Comparison of ENCODE assay signal across 13 cellular contexts in the genomic region with DNA sequence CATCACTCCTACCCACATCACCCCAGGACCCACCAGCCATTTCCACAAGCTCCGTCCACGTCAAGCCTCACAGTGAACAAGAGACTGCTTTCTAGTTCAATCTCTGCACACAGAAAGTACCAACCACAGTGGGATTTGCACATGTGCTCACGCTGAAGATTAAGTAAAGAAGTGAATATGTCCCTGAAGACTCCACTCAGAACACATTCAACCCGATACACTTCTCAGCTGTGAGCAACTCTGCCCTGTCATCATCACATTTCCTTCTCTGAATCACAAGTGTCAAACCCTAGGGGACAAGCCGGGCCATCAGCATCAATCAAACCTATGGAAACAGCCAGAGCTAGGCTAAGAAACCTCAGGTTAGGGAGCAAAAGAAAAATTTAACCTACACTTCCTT. TPM values are rescaled to one million over a fixed set of nuclear protein-coding genes. Genes with fewer than 3 reads are reported as not detected.
DNase-seq lines count a peak whose midpoint lies in the region; ATAC-seq and TF ChIP-seq lines count a peak whose summit lies in the region.
"Had no signal": no experiment of that assay in that cellular context is flagged by ENCODE, and none has a peak within 500 bp of the region (broad histone marks: within the 10 kb centered on the region; RNA-seq: fewer than 3 reads in every experiment).

No MANE protein-coding gene starts in this region.

- peak overlapping the region; percentile 90 for H3K4me3 ChIP-seq in endodermal cell (ENCODE audit: low read length)

- peaks cover 55% of the 10 kb centered on the region for H3K4me1 Mint-ChIP-seq in activated CD4-positive, alpha-beta T cell treated with anti-CD3 and anti-CD28 coated beads, Interleukin-2, amount 10 ng/mL, durations not matched to agents 24 days and 14 days
- peaks cover 63% of the 10 kb centered on the region for H3K4me1 Mint-ChIP-seq in activated B cell treated with CpG ODN at 0.5 μM for 24 hours
- peaks cover 22% of the 10 kb centered on the region for H3K4me1 Mint-ChIP-seq in endodermal cell

- WGBS in endodermal cell (ENCODE audit: insufficient coverage in 1 of 2, insufficient read length in 1 of 2), 2 experiments: 62 to 73% methylated on average over 3 to 5 of the region's 5 CpGs

- peak overlapping the region; percentile 94 for H3K4me3 Mint-ChIP-seq in activated CD4-positive, alpha-beta T cell treated with anti-CD3 and anti-CD28 coated beads, Interleukin-2, amount 10 ng/mL, durations not matched to agents 24 days and 14 days
- peak overlapping the region; percentile 87 for H3K4me3 Mint-ChIP-seq in activated B cell treated with CpG ODN at 0.5 μM for 24 hours
- peak overlapping the region; percentile 80 for H3K4me3 Mint-ChIP-seq in endodermal cell

- no peaks in the 10 kb centered on the region for H3K27me3 ChIP-seq in endodermal cell (ENCODE audit: control insufficient read depth, insufficient read depth, low read length, poor library complexity, severe bottlenecking)

- peaks cover 21% of the 10 kb centered on the region for H3K36me3 Mint-ChIP-seq in activated CD4-positive, alpha-beta T cell treated with anti-CD3 and anti-CD28 coated beads, Interleukin-2, amount 10 ng/mL, durations not matched to agents 24 days and 14 days (ENCODE audit: low read depth)
- peaks cover 8% of the 10 kb centered on the region for H3K36me3 Mint-ChIP-seq in activated B cell treated with CpG ODN at 0.5 μM for 24 hours (ENCODE audit: low read depth)
- peaks cover 3% of the 10 kb centered on the region for H3K36me3 Mint-ChIP-seq in endodermal cell (ENCODE audit: low read depth)

- H3K9me3 ChIP-seq in endodermal cell (ENCODE audit: control insufficient read depth, low read length): no peaks in the 10 kb centered on the region

- intact Hi-C loops in activated CD4-positive, alpha-beta T cell treated with anti-CD3 and anti-CD28 coated beads, Interleukin-2, amount 10 ng/mL, durations not matched to agents 24 days and 14 days (cut with micrococcal nuclease): loop anchor here (1.0 to 10.0 kb wide), 5 partner anchors 88 to 361 kb away; a partner anchor contains a TSS
- intact Hi-C loops in activated B cell treated with CpG ODN at 0.5 μM for 24 hours (cut with micrococcal nuclease): no loop called here
- intact Hi-C loops in sciatic nerve (cut with DNase I): no loop called here

- TF ChIP-seq CTCF in activated B cell treated with CpG ODN at 0.5 μM for 24 hours (IDR thresholded peaks at IDR 0.05) (no peak), endodermal cell (conservative IDR thresholded peaks at IDR 0.05) (no peak)

- peak overlapping the region; percentile 40 for H3K27ac Mint-ChIP-seq in activated CD4-positive, alpha-beta T cell treated with anti-CD3 and anti-CD28 coated beads, Interleukin-2, amount 10 ng/mL, durations not matched to agents 24 days and 14 days
- H3K27ac Mint-ChIP-seq in activated B cell treated with CpG ODN at 0.5 μM for 24 hours (peak overlapping the region; percentile 63), endodermal cell (no peak overlapping the region)

- H3K9me3 Mint-ChIP-seq in activated CD4-positive, alpha-beta T cell treated with anti-CD3 and anti-CD28 coated beads, Interleukin-2, amount 10 ng/mL, durations not matched to agents 24 days and 14 days: no peaks in the 10 kb centered on the region
- H3K9me3 Mint-ChIP-seq in activated B cell treated with CpG ODN at 0.5 μM for 24 hours: no peaks in the 10 kb centered on the region
- H3K9me3 Mint-ChIP-seq in endodermal cell: no peaks in the 10 kb centered on the region

- no peak overlapping the region for H3K27ac ChIP-seq in endodermal cell (ENCODE audit: low read depth, low read length)

- no peak overlapping the region for H3K9ac ChIP-seq in endodermal cell (ENCODE audit: extremely low read depth, low read length, poor library complexity, severe bottlenecking)

- CTCF ChIA-PET in activated B cell treated with CpG ODN at 0.5 μM for 24 hours (lab: Charles Lee): interaction anchor here (1.5 kb wide), 1 partner anchor 151 kb away, joined by 4 read pairs; a partner anchor contains a TSS

- no peak for ATAC-seq in activated B cell treated with CpG ODN at 0.5 μM for 24 hours (ENCODE audit: low read depth)
- no peak for ATAC-seq in sciatic nerve
- ATAC-seq: Panc1 had no signal

- DNase-seq in activated CD4-positive, alpha-beta T cell treated with anti-CD3 and anti-CD28 coated beads, Interleukin-2, amount 10 ng/mL, durations not matched to agents 24 days and 14 days: no peak
- DNase-seq in activated CD4-positive, alpha-beta T cell treated with anti-CD3 and anti-CD28 coated beads for 4 hours: no peak
- DNase-seq in activated B cell treated with CpG ODN at 0.5 μM for 24 hours (no peak), endodermal cell (no peak), GDM1 (lab: John Stamatoyannopoulos, UW) (no peak), sciatic nerve (ENCODE audit: low spot score) (no peak), T-helper 9 cell (no peak)
- peak; percentile 51 for DNase-seq in stimulated activated CD8-positive, alpha-beta memory T cell treated with anti-CD3 and anti-CD28 coated beads, Interleukin-4, amount 100 ng/mL, for 48 hours
- DNase-seq: activated CD4-positive, CD25-positive, alpha-beta regulatory T cell treated with anti-CD3 and anti-CD28 coated beads, Interleukin-2, amount 50 U/mL, for 72 hours; kidney; NCI-H2081 treated with DMSO at 0.1 percent for 48 hours; occipital lobe had no signal

- H3K4me1 ChIP-seq in endodermal cell (ENCODE audit: control insufficient read depth, insufficient read depth, low read length): no peaks in the 10 kb centered on the region

- POLR2A ChIA-PET in activated B cell treated with CpG ODN at 0.5 μM for 24 hours (lab: Charles Lee): no interaction called here

- peaks cover 12% of the 10 kb centered on the region for H3K36me3 ChIP-seq in endodermal cell (ENCODE audit: control insufficient read depth, insufficient read depth, low read length)

- H3K27me3 Mint-ChIP-seq in activated CD4-positive, alpha-beta T cell treated with anti-CD3 and anti-CD28 coated beads, Interleukin-2, amount 10 ng/mL, durations not matched to agents 24 days and 14 days: no peaks in the 10 kb centered on the region
- H3K27me3 Mint-ChIP-seq in activated B cell treated with CpG ODN at 0.5 μM for 24 hours: no peaks in the 10 kb centered on the region
- H3K27me3 Mint-ChIP-seq in endodermal cell (ENCODE audit: insufficient read depth): no peaks in the 10 kb centered on the region

RNA-seq across cellular contexts. Expression of a gene that starts 1.9 kb away (rescaled TPM):
- 13.8 and 18.6 TPM in 2 replicates for total RNA-seq in activated CD4-positive, alpha-beta T cell treated with anti-CD3 and anti-CD28 coated beads, Interleukin-2, amount 10 ng/mL, durations not matched to agents 24 days and 14 days
- total RNA-seq in activated B cell treated with CpG ODN at 0.5 μM for 24 hours: 20.8 and 25.8 TPM in 2 replicates
- 10 to 100 TPM; 20.3 to 23.7 TPM for total RNA-seq in endodermal cell
- polyA plus RNA-seq in endodermal cell (2013, experiment 1 of 2): 18.3 TPM
- 15.9 TPM for polyA plus RNA-seq in endodermal cell (2013, experiment 2 of 2)
- total RNA-seq in sciatic nerve: 22.6 TPM
